ENCODE assay signal across 8 cellular contexts in the genomic region with DNA sequence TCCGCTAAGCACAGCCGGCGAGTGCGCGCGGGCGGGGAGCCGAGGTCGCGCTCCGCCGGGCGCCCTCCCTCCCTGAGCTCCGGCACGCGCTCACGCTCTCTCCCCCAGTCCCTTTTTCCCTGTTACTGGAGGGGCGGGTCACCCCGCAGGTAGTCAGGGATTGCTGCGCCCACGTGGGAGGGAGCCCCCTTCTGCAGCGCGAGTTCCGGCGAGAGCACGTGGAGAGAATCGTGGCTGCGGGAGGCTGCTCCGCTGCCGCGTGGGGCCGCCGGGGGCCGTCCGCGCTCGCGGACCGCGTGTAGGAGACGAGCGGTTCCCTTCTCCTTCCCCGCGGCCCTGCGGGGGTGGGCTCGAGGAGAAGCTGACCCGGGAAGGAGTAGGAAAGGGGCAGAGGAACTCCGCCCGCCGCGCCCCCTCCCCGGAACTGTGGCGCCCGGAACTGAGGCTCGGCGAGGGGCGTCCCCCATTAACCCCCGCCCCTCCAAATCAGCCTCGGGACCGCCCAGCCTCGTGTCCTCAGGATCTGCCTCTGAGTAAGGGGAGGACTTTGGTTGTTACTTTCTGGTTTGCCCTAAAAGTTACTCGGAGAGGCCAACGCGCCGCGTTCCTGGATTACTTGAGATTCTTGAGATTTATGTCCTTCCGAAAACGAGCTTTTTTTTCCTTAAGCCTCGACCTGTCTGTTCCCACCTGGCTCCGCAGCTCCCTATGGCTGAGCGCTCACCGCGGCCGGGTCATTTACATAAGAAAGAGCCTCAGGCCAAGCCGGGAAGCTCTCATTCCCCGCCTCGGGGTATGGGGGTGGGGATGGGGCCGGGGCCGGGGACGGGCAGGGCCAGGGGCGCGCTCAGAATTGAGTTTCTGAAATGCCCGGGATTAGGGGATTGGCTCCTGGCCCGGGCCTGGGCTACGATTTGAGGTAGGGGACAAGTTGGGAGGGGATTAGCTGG.
DNase-seq lines count a peak whose midpoint lies in the region; ATAC-seq lines count a peak whose summit lies in the region.

No MANE protein-coding gene starts in this region.

- H3K27me3 ChIP-seq in mucosa of rectum (ENCODE audit: control insufficient read depth in 2 of 2, insufficient read depth in 2 of 2, low read length in 2 of 2), result no peaks in the 10 kb centered on the region

- H3K9me3 Mint-ChIP-seq in stimulated activated naive B cell treated with anti-CD40 and anti-IgM and Interleukin-4, amounts not matched to agents 10 μg/mL and 1 μg/mL and 100 μg/mL, for 72 hours, result no peaks in the 10 kb centered on the region

- H3K36me3 ChIP-seq in mucosa of rectum (ENCODE audit: control insufficient read depth in 2 of 2, insufficient read depth in 2 of 2, low read length in 2 of 2), result no peaks in the 10 kb centered on the region

- peak overlapping the region; percentile 95 for H3K27ac Mint-ChIP-seq in stimulated activated naive B cell treated with anti-CD40 and anti-IgM and Interleukin-4, amounts not matched to agents 10 μg/mL and 1 μg/mL and 100 μg/mL, for 72 hours

- H3K4me3 ChIP-seq in mucosa of rectum (ENCODE audit: low read length in 2 of 2), result peak overlapping the region; percentile 87 to 90

- peak; percentile 57 for ATAC-seq in GM18511 (IDR thresholded peaks at IDR 0.05; ENCODE audit: unreplicated experiment)
- ATAC-seq in HG02943 (IDR thresholded peaks at IDR 0.05; ENCODE audit: low read depth, unreplicated experiment), result peak; percentile 41
- peak; percentile 66 to 74 for ATAC-seq in stimulated activated naive B cell treated with anti-CD40 and anti-IgM and Interleukin-4, amounts not matched to agents 10 μg/mL and 1 μg/mL and 100 μg/mL, for 72 hours (replicated peaks)

- no peaks in the 10 kb centered on the region for H3K27me3 Mint-ChIP-seq in stimulated activated naive B cell treated with anti-CD40 and anti-IgM and Interleukin-4, amounts not matched to agents 10 μg/mL and 1 μg/mL and 100 μg/mL, for 72 hours

- DNase-seq in 8988T (peak; percentile 59), NCI-H2227 treated with DMSO at 0.1 percent for 48 hours (lab: John Stamatoyannopoulos, UW) (peak; percentile 35)
- DNase-seq in activated CD4-positive, alpha-beta T cell treated with anti-CD3 and anti-CD28 coated beads for 48 hours, result peak; percentile 85
- DNase-seq in effector CD8-positive, alpha-beta T cell (lab: John Stamatoyannopoulos, UW), result peak; percentile 47
- peak; percentile 68 for DNase-seq in stimulated activated naive B cell treated with anti-CD40 and anti-IgM and Interleukin-4, amounts not matched to agents 10 μg/mL and 1 μg/mL and 100 μg/mL, for 72 hours

- H3K9me3 ChIP-seq in mucosa of rectum (ENCODE audit: control insufficient read depth in 2 of 2, low read length in 2 of 2), result no peaks in the 10 kb centered on the region

- peaks cover 9 to 20% of the 10 kb centered on the region in 2 donors for H3K36me3 Mint-ChIP-seq in stimulated activated naive B cell treated with anti-CD40 and anti-IgM and Interleukin-4, amounts not matched to agents 10 μg/mL and 1 μg/mL and 100 μg/mL, for 72 hours

- H3K4me3 Mint-ChIP-seq in stimulated activated naive B cell treated with anti-CD40 and anti-IgM and Interleukin-4, amounts not matched to agents 10 μg/mL and 1 μg/mL and 100 μg/mL, for 72 hours, result peak overlapping the region; percentile 91 to 94

- H3K9ac ChIP-seq in mucosa of rectum (ENCODE audit: low read depth in 1 of 2, low read length in 2 of 2), result peak overlapping the region; percentile 85

- peaks cover 33 to 45% of the 10 kb centered on the region in 2 donors for H3K4me1 Mint-ChIP-seq in stimulated activated naive B cell treated with anti-CD40 and anti-IgM and Interleukin-4, amounts not matched to agents 10 μg/mL and 1 μg/mL and 100 μg/mL, for 72 hours

- peak overlapping the region; percentile 81 to 87 for H3K27ac ChIP-seq in mucosa of rectum (ENCODE audit: low read depth in 2 of 2, low read length in 2 of 2)

- peaks cover 12 to 19% of the 10 kb centered on the region in 2 donors for H3K4me1 ChIP-seq in mucosa of rectum (ENCODE audit: control insufficient read depth in 2 of 2, insufficient read depth in 2 of 2, low read length in 2 of 2)

Comparison
In these comparisons a context has a peak if more than half of its experiments do, and no peak if none do; other contexts are left out.
1. Peak in every context shown above with its lines: DNase-seq, ATAC-seq, H3K4me3 ChIP-seq and H3K27ac ChIP-seq.
2. DNase-seq: peak in every context shown above with its lines; median percentile 85 in activated CD4-positive, alpha-beta T cell treated with anti-CD3 and anti-CD28 coated beads for 48 hours; 68 in stimulated activated naive B cell treated with anti-CD40 and anti-IgM and Interleukin-4, amounts not matched to agents 10 μg/mL and 1 μg/mL and 100 μg/mL, for 72 hours; 59 in 8988T; 47 in effector CD8-positive, alpha-beta T cell; 35 in NCI-H2227 treated with DMSO at 0.1 percent for 48 hours.